27 cellular contexts compared by ENCODE assay signal in genomic region chr2:176947754-176948153, GRCh38.
A peak's percentile ranks its signal among the peaks of the same experiment; 100 is the strongest.
DNase-seq lines count a peak whose midpoint lies in the region; ATAC-seq, FAIRE-seq and TF ChIP-seq lines count a peak whose summit lies in the region.
"Had no signal": no experiment of that assay in that cellular context is flagged by ENCODE, and none has a peak within 500 bp of the region (broad histone marks: within the 10 kb centered on the region; RNA-seq: fewer than 3 reads in every experiment).

No MANE protein-coding gene starts in this region.

- H3K9me2 ChIP-seq in PC-3 (replicated peaks; ENCODE audit: low read length): no peaks in the 10 kb centered on the region

- H3K9ac ChIP-seq in PC-3 (ENCODE audit: low read length): no peak overlapping the region
- H3K9ac ChIP-seq: BLaER1 had no signal

- peaks cover 22% of the 10 kb centered on the region; the same call in 1 of the 2 replicates for H3K27me3 ChIP-seq in PC-3 (ENCODE audit: low read length)
- H3K27me3 ChIP-seq in bronchial epithelial cell (ENCODE audit: control insufficient read depth, insufficient read depth, low read length): no peaks in the 10 kb centered on the region
- H3K27me3 ChIP-seq: BE2C, BLaER1 had no signal

- no peaks in the 10 kb centered on the region for H3K79me2 ChIP-seq in PC-3 (ENCODE audit: low read length)

- H3K36me3 ChIP-seq in PC-3 (ENCODE audit: low read depth, low read length) (no peaks in the 10 kb centered on the region), bronchial epithelial cell (ENCODE audit: control insufficient read depth, insufficient read depth, low read length) (no peaks in the 10 kb centered on the region), mucosa of descending colon (ENCODE audit: low read depth) (no peaks in the 10 kb centered on the region)
- H3K36me3 ChIP-seq: BE2C, BLaER1 had no signal

- H3K4me2 ChIP-seq in PC-3 (ENCODE audit: low read length): no peak overlapping the region
- H3K4me2 ChIP-seq: BLaER1 had no signal

- ATAC-seq in PC-3 (peak; percentile 77), mucosa of descending colon (peak; percentile 71), GM21717 (IDR thresholded peaks at IDR 0.05; ENCODE audit: unreplicated experiment) (no peak), HG02610 (IDR thresholded peaks at IDR 0.05; ENCODE audit: unreplicated experiment) (no peak)
- ATAC-seq: GM12878 had no signal

- H3K27ac ChIP-seq in PC-3 (ENCODE audit: low read length): no peak overlapping the region
- H3K27ac ChIP-seq: BLaER1 had no signal

- FAIRE-seq in bronchial epithelial cell (lab: Jason Lieb, UNC): peak; percentile 13
- FAIRE-seq: A204.1, GM12878, GM12892, GM18507 had no signal

- H3K9me3 ChIP-seq in PC-3 (ENCODE audit: low read length) (no peaks in the 10 kb centered on the region), mucosa of descending colon (no peaks in the 10 kb centered on the region)
- H3K9me3 ChIP-seq: BE2C had no signal

- H3K4me3 ChIP-seq in PC-3 (ENCODE audit: low read length) (no peak overlapping the region), bronchial epithelial cell (ENCODE audit: low read depth, low read length) (no peak overlapping the region), mucosa of descending colon (no peak overlapping the region)
- H3K4me3 ChIP-seq: BLaER1, GM12878 had no signal

- intact Hi-C loops in PC-3 (cut with micrococcal nuclease): no loop called here
- intact Hi-C loops in mucosa of descending colon (cut with DNase I, micrococcal nuclease): no loop called here

- POLR2A ChIA-PET in PC-3 (lab: Charles Lee; ENCODE audit: unreplicated experiment) (no interaction called here), HEK293T (lab: Yijun Ruan, JAX) (no interaction called here)

- TF ChIP-seq CTCF in PC-3 (conservative IDR thresholded peaks at IDR 0.05; ENCODE audit: low read depth, low read length) (no peak), bronchial epithelial cell (IDR thresholded peaks at IDR 0.05; ENCODE audit: insufficient read depth, low read length, severe bottlenecking) (no peak), mucosa of descending colon (IDR thresholded peaks at IDR 0.05) (no peak)

- no peaks in the 10 kb centered on the region for H3K4me1 ChIP-seq in PC-3 (ENCODE audit: insufficient read depth, low read length)
- H3K4me1 ChIP-seq in mucosa of descending colon (ENCODE audit: low read depth): no peaks in the 10 kb centered on the region
- H3K4me1 ChIP-seq: BE2C, BLaER1 had no signal

- no TSS peak for BruUV-seq in PC-3 (replicated peaks; lab: Mats Ljungman, UMichigan)

- H4K20me1 ChIP-seq in PC-3 (ENCODE audit: low read length): no peaks in the 10 kb centered on the region
- H4K20me1 ChIP-seq: BLaER1 had no signal

- no peak overlapping the region for H2AFZ ChIP-seq in PC-3 (ENCODE audit: low read length)

- CTCF ChIA-PET in PC-3 (lab: Charles Lee): no interaction called here
- CTCF ChIA-PET in HEK293T (lab: Yijun Ruan, JAX): no interaction called here

- no peaks in the 10 kb centered on the region for H3F3A ChIP-seq in PC-3 (ENCODE audit: low read length, unreplicated experiment)

- DNase-seq in PC-3 (peak; percentile 48), bronchial epithelial cell (ENCODE audit: low read depth) (no peak), mucosa of descending colon (no peak), cerebellar nuclear complex (lab: John Stamatoyannopoulos, UW) (no peak), HEK293T (ENCODE audit: extremely low spot score) (no peak)
- DNase-seq: 8988T; ACHN; BE2C; C1 segment of cervical spinal cord; CD4-positive, alpha-beta memory T cell; CD4-positive, CD25-positive, alpha-beta regulatory T cell; CD8-positive, alpha-beta memory T cell; COR-L47; DMS 273 treated with DMSO at 0.1 percent for 48 hours; DMS153; DMS53; DMS79; DND-41; EL; GDM1 had no signal

TF ChIP-seq in HEK293T, 16 proteins besides CTCF, POLR2A, EP300 and RAD21:
- no peak for TF ChIP-seq NFRKB (IDR thresholded peaks at IDR 0.05)
- TF ChIP-seq FOXK2 (IDR thresholded peaks at IDR 0.05): no peak
- no peak for TF ChIP-seq HDGF (IDR thresholded peaks at IDR 0.05; ENCODE audit: borderline replicate concordance)
- no peak for TF ChIP-seq ARNT (IDR thresholded peaks at IDR 0.05)
- no peak for TF ChIP-seq FOXA1 (IDR thresholded peaks at IDR 0.05)
- TF ChIP-seq SP1 (IDR thresholded peaks at IDR 0.05): no peak
- TF ChIP-seq FOXM1 (IDR thresholded peaks at IDR 0.05; ENCODE audit: borderline replicate concordance): no peak
- TF ChIP-seq ZNF384 (IDR thresholded peaks at IDR 0.05): no peak
- no peak for TF ChIP-seq L3MBTL2 (conservative IDR thresholded peaks at IDR 0.05)
- no peak for TF ChIP-seq BHLHE40 (IDR thresholded peaks at IDR 0.05; ENCODE audit: borderline replicate concordance)
- no peak for TF ChIP-seq SUZ12 (IDR thresholded peaks at IDR 0.05)
- no peak for TF ChIP-seq TARDBP (IDR thresholded peaks at IDR 0.05)
- TF ChIP-seq PKNOX1 (IDR thresholded peaks at IDR 0.05): no peak
- no peak for TF ChIP-seq LEF1 (IDR thresholded peaks at IDR 0.05; ENCODE audit: borderline replicate concordance)
- TF ChIP-seq ELF4 (IDR thresholded peaks at IDR 0.05): no peak
- no peak for TF ChIP-seq CTBP1 (IDR thresholded peaks at IDR 0.05; ENCODE audit: borderline replicate concordance)

Comparison
In these comparisons a context has a peak if more than half of its experiments do, and no peak if none do; other contexts are left out.
1. ATAC-seq: peak in PC-3 (single experiment) and mucosa of descending colon (single experiment); none in GM21717 (single experiment) and HG02610 (single experiment).